Comparison of ENCODE assay signal across 38 cellular contexts in the genomic region with DNA sequence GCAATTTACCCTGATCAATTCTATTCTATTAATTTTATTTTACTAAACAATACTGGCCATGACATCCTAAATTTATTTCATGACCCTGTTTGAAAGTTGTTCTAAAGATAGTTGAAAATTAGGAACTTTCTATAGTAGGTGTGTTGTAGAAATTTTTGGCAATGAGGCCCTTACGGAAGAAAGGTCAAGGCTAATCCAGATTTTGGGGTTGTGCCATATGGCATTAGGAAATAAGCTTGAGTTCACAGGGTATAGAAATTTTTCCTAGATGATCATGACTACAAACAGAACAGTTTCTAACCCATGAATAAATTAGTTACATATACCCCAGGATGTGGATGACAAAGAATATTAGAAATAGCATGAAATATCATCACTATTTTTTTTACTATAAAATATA. TPM values are rescaled to one million over a fixed set of nuclear protein-coding genes. Genes with fewer than 3 reads are reported as not detected.
"Had no signal": no experiment of that assay in that cellular context is flagged by ENCODE, and none has a peak within 500 bp of the region (broad histone marks: within the 10 kb centered on the region; RNA-seq: fewer than 3 reads in every experiment).

No MANE protein-coding gene starts in this region.

- H3K27ac ChIP-seq: KMS-11 had no signal

- H3K4me3 ChIP-seq: MG63 had no signal

- H3K27me3 ChIP-seq: MG63 had no signal

- H3K9me3 ChIP-seq: MG63 had no signal

- DNase-seq: Karpas-422, Kasumi-1, MG63, MM.1S, MV-4-11, NCI-H1048, NCI-H1092, NCI-H1092 treated with DMSO at 0.1 percent for 48 hours, NCI-H1105, NCI-H1105 treated with DMSO at 0.1 percent for 48 hours, NCI-H1417, NCI-H1417 treated with DMSO at 0.1 percent for 48 hours, NCI-H1436, NCI-H1436 treated with DMSO at 0.1 percent for 48 hours, NCI-H146, NCI-H1694, NCI-H1694 treated with DMSO at 0.1 percent for 48 hours, NCI-H187, NCI-H187 treated with DMSO at 0.1 percent for 48 hours, NCI-H1930, NCI-H2029 treated with DMSO at 0.1 percent for 48 hours, NCI-H2081, NCI-H2081 treated with DMSO at 0.1 percent for 48 hours, NCI-H2107, NCI-H2171, NCI-H2171 treated with DMSO at 0.1 percent for 48 hours, NCI-H2227 treated with DMSO at 0.1 percent for 48 hours, NCI-H226, NCI-H345, NCI-H446, NCI-H446 treated with DMSO at 0.1 percent for 48 hours, NCI-H510A, NCI-H510A treated with DMSO at 0.1 percent for 48 hours had no signal

- H3K36me3 ChIP-seq: MG63 had no signal

- H3K9ac ChIP-seq: KMS-11 had no signal

- H3K4me2 ChIP-seq: KMS-11 had no signal

RNA-seq across cellular contexts. Expression of a gene that starts 7.8 kb away (rescaled TPM):
- total RNA-seq: LHCN-M2, M059J, MCF 10A, NCI-H460 had no signal

RNA-seq across cellular contexts. Expression of a gene that starts 39.7 kb away (rescaled TPM):
- total RNA-seq: LHCN-M2, MCF 10A had no signal
